Comparison of ENCODE assay signal across 1 cellular context in the genomic region with DNA sequence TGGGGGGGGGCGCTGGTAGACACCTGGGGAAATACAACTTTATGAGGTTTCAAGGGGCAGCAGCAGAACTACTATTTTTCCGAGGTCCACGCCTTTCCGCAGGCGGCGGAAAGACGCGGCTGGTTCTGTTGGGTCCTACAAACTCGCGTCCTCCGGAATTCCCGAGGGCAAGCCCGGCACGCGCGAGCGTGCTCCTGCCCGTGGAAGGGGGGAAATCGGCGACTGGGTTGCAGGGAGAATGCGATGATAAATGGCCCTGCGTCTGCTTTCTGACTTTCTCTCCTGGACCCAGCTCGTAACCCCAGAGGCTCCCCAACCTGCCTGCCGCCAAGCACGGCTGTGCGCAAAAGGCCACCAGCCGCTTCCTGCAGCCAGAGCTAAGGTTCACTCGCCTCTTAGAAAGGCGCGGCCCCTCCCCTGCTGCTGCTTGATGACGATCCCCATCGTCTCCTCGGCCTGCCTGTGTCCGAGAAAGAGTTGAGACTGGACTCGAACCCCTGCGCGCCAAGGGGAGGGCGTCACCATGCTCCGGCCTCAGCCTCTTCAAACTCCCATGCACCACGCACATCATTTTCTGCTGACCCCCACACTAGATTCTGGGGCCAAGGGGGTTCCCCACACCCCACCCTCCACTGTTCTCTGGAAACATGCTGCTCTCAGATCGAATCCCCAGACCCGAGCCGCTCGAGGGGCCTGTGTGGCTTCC.
A peak's percentile ranks its signal among the peaks of the same experiment; 100 is the strongest.
TF ChIP-seq lines count a peak whose summit lies in the region.

No MANE protein-coding gene starts in this region.

TF ChIP-seq in H1, 55 proteins besides CTCF, POLR2A, EP300 and RAD21:
- TF ChIP-seq CREB1 (IDR thresholded peaks at IDR 0.05): 0 out of 2 replicates have a peak, but pooled peaks have one; percentile 52
- peak; percentile 89 for TF ChIP-seq EZH2 (IDR thresholded peaks at IDR 0.05; ENCODE audit: low read depth, low read length, severe bottlenecking)
- TF ChIP-seq BCL11A (IDR thresholded peaks at IDR 0.05; ENCODE audit: low read depth in 2 of 2, low read length in 2 of 2): no peak
- TF ChIP-seq SUZ12 (IDR thresholded peaks at IDR 0.05; ENCODE audit: low read length): peak; percentile 90; the same call in 1 of the 2 replicates
- TF ChIP-seq CBX8 (IDR thresholded peaks at IDR 0.05; ENCODE audit: borderline replicate concordance, low read depth, low read length): 0 out of 2 replicates have a peak, but pooled peaks have one; percentile 22
- peak; percentile 63 for TF ChIP-seq RNF2 (IDR thresholded peaks at IDR 0.05; ENCODE audit: borderline replicate concordance, low read depth, low read length, missing control alignments, poor library complexity, severe bottlenecking)
